1 cellular context compared by ENCODE assay signal in genomic region chr2:54955358-54955673, GRCh38.
TF ChIP-seq lines count a peak whose summit lies in the region.

No MANE protein-coding gene starts in this region.

TF ChIP-seq in IMR-90, 13 proteins besides CTCF, POLR2A, EP300 and RAD21:
- TF ChIP-seq CEBPB (IDR thresholded peaks at IDR 0.05; ENCODE audit: low read depth, low read length), result no peak
- TF ChIP-seq NFE2L2 (IDR thresholded peaks at IDR 0.05; ENCODE audit: low read depth, low read length), result no peak
- TF ChIP-seq MAFK (IDR thresholded peaks at IDR 0.05; ENCODE audit: low read depth, low read length), result no peak
- TF ChIP-seq BHLHE40 (IDR thresholded peaks at IDR 0.05; ENCODE audit: low read depth, low read length), result no peak
- TF ChIP-seq USF2 (IDR thresholded peaks at IDR 0.05; ENCODE audit: low read depth, low read length), result no peak
- TF ChIP-seq CHD1 (IDR thresholded peaks at IDR 0.05; ENCODE audit: low read depth, low read length), result no peak
- no peak for TF ChIP-seq MAZ (IDR thresholded peaks at IDR 0.05; ENCODE audit: borderline replicate concordance, low read depth, low read length)
- no peak for TF ChIP-seq FOS (IDR thresholded peaks at IDR 0.05; ENCODE audit: low read depth, low read length)
- TF ChIP-seq MXI1 (IDR thresholded peaks at IDR 0.05; ENCODE audit: borderline replicate concordance, low read depth, low read length), result no peak
- TF ChIP-seq, protein P1, sequence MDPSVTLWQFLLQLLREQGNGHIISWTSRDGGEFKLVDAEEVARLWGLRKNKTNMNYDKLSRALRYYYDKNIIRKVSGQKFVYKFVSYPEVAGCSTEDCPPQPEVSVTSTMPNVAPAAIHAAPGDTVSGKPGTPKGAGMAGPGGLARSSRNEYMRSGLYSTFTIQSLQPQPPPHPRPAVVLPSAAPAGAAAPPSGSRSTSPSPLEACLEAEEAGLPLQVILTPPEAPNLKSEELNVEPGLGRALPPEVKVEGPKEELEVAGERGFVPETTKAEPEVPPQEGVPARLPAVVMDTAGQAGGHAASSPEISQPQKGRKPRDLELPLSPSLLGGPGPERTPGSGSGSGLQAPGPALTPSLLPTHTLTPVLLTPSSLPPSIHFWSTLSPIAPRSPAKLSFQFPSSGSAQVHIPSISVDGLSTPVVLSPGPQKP (IDR thresholded peaks at IDR 0.05; ENCODE audit: borderline replicate concordance, low read depth, low read length), result no peak
- no peak for TF ChIP-seq SMC3 (IDR thresholded peaks at IDR 0.05; ENCODE audit: low read depth, low read length)
- TF ChIP-seq RCOR1 (IDR thresholded peaks at IDR 0.05; ENCODE audit: insufficient replicate concordance, low read length), result no peak
- no peak for TF ChIP-seq RFX5 (IDR thresholded peaks at IDR 0.05; ENCODE audit: low read depth, low read length)
TF ChIP-seq in IMR-90: peak in this region for 0.
